Comparison of ENCODE assay signal across 26 cellular contexts in the genomic region with DNA sequence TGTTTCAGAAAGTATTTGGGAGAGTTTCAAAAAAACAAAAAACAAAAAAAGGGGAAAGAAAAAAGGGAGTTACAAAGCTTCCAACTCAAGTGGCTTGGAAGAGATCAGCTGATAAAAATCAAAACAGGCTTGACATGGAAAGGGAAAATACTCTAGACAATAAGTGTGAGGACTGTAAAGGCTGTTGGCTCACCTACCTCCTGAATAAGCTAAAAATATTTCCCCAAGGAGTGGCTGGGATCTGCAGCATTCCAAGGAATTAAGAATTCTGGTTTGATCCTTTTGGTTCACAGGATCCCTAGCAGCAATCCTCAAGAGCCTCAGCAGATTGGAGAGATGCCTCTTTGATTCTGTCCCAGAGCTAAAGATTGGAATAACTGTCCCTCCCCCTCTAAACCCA. TPM values are rescaled to one million over a fixed set of nuclear protein-coding genes. Genes with fewer than 3 reads are reported as not detected.
"Had no signal": no experiment of that assay in that cellular context is flagged by ENCODE, and none has a peak within 500 bp of the region (broad histone marks: within the 10 kb centered on the region; RNA-seq: fewer than 3 reads in every experiment).

No MANE protein-coding gene starts in this region.

- H3K4me3 Mint-ChIP-seq: activated T-helper 17 cell treated with anti-CD3 and anti-CD28 coated beads, Interleukin-2, amount 50 U/mL, for 72 hours; central memory CD8-positive, alpha-beta T cell; effector memory CD8-positive, alpha-beta T cell; memory B cell; naive thymus-derived CD4-positive, alpha-beta T cell; stimulated activated naive CD8-positive, alpha-beta T cell treated with anti-CD3 and anti-CD28 coated beads, Interleukin-15, amount 100 ng/mL, for 72 hours had no signal

- H3K36me3 Mint-ChIP-seq: activated naive CD4-positive, alpha-beta T cell treated with anti-CD3 and anti-CD28 coated beads, Interleukin-2, amount 50 U/mL, for 72 hours had no signal

- H3K27ac Mint-ChIP-seq: activated naive CD4-positive, alpha-beta T cell treated with anti-CD3 and anti-CD28 coated beads, Interleukin-2, amount 50 U/mL, for 72 hours; activated T-helper 17 cell treated with anti-CD3 and anti-CD28 coated beads, Interleukin-2, amount 50 U/mL, for 72 hours; effector memory CD8-positive, alpha-beta T cell; memory B cell had no signal

- H3K4me3 ChIP-seq: breast epithelium, dorsolateral prefrontal cortex, esophagus squamous epithelium, gastrocnemius medialis, heart left ventricle, ovary, psoas muscle, skin epidermis, tibial nerve had no signal

- H3K9me3 ChIP-seq: breast epithelium, esophagus squamous epithelium, gastrocnemius medialis, heart left ventricle, neutrophil, ovary, psoas muscle, tibial nerve had no signal

- H3K4me1 Mint-ChIP-seq: activated T-helper 17 cell treated with anti-CD3 and anti-CD28 coated beads, Interleukin-2, amount 50 U/mL, for 72 hours had no signal

- DNase-seq: activated T-cell treated with anti-CD3 and anti-CD28 coated beads, Interleukin-2, amount 50 U/mL, for 1 hour; dorsolateral prefrontal cortex; effector memory CD8-positive, alpha-beta T cell; esophagus squamous epithelium; gastrocnemius medialis; heart left ventricle; islet precursor cell; left cardiac atrium; naive thymus-derived CD4-positive, alpha-beta T cell; ovary; psoas muscle; right cardiac atrium; stimulated activated CD4-positive, alpha-beta T cell treated with anti-CD3 and anti-CD28 coated beads, Interleukin-1b, Interleukin-23, amount 100 ng/mL, for 48 hours; stimulated activated naive CD8-positive, alpha-beta T cell treated with anti-CD3 and anti-CD28 coated beads, Interleukin-15, amount 100 ng/mL, for 72 hours; T-helper 1 cell; WERI-Rb-1 had no signal

- H3K27me3 Mint-ChIP-seq: activated T-helper 17 cell treated with anti-CD3 and anti-CD28 coated beads, Interleukin-2, amount 50 U/mL, for 72 hours; central memory CD8-positive, alpha-beta T cell; effector memory CD8-positive, alpha-beta T cell; memory B cell; naive thymus-derived CD4-positive, alpha-beta T cell; stimulated activated naive CD8-positive, alpha-beta T cell treated with anti-CD3 and anti-CD28 coated beads, Interleukin-15, amount 100 ng/mL, for 72 hours had no signal

- H3K27me3 ChIP-seq: breast epithelium, dorsolateral prefrontal cortex, esophagus squamous epithelium, gastrocnemius medialis, heart left ventricle, neutrophil, ovary, tibial nerve had no signal

- H3K27ac ChIP-seq: dorsolateral prefrontal cortex, esophagus squamous epithelium, gastrocnemius medialis, heart left ventricle, neutrophil, ovary, psoas muscle, skin epidermis, tibial nerve, WERI-Rb-1 had no signal

- H3K9me3 Mint-ChIP-seq: activated naive CD4-positive, alpha-beta T cell treated with anti-CD3 and anti-CD28 coated beads, Interleukin-2, amount 50 U/mL, for 72 hours; activated T-helper 17 cell treated with anti-CD3 and anti-CD28 coated beads, Interleukin-2, amount 50 U/mL, for 72 hours; central memory CD8-positive, alpha-beta T cell; effector memory CD8-positive, alpha-beta T cell; memory B cell; naive thymus-derived CD4-positive, alpha-beta T cell; stimulated activated naive CD8-positive, alpha-beta T cell treated with anti-CD3 and anti-CD28 coated beads, Interleukin-15, amount 100 ng/mL, for 72 hours had no signal

- H3K36me3 ChIP-seq: breast epithelium, ovary had no signal

- ATAC-seq: activated naive CD4-positive, alpha-beta T cell treated with anti-CD3 and anti-CD28 coated beads, Interleukin-2, amount 50 U/mL, for 72 hours; activated T-helper 17 cell treated with anti-CD3 and anti-CD28 coated beads, Interleukin-2, amount 50 U/mL, for 72 hours; effector memory CD8-positive, alpha-beta T cell; gastrocnemius medialis; heart left ventricle; left cardiac atrium; naive thymus-derived CD4-positive, alpha-beta T cell; psoas muscle; right cardiac atrium; stimulated activated naive CD8-positive, alpha-beta T cell treated with anti-CD3 and anti-CD28 coated beads, Interleukin-15, amount 100 ng/mL, for 72 hours had no signal

- H3K4me1 ChIP-seq: breast epithelium, gastrocnemius medialis, psoas muscle had no signal

RNA-seq across cellular contexts. Expression of a gene that starts 48.5 kb away (rescaled TPM):
- total RNA-seq: activated naive CD4-positive, alpha-beta T cell treated with anti-CD3 and anti-CD28 coated beads, Interleukin-2, amount 50 U/mL, for 72 hours; activated T-helper 17 cell treated with anti-CD3 and anti-CD28 coated beads, Interleukin-2, amount 50 U/mL, for 72 hours; astrocyte; breast epithelium; esophagus squamous epithelium; gastrocnemius medialis; heart left ventricle; left cardiac atrium; lower leg skin; ovary; psoas muscle; right cardiac atrium; tibial nerve had no signal
- polyA plus RNA-seq: heart left ventricle, ovary, right cardiac atrium had no signal
